Comparison of ENCODE assay signal across 9 cellular contexts in genomic region chr4:113106076-113106475, GRCh38. TPM values are rescaled to one million over a fixed set of nuclear protein-coding genes. Genes with fewer than 3 reads are reported as not detected.
DNase-seq lines count a peak whose midpoint lies in the region; ATAC-seq and TF ChIP-seq lines count a peak whose summit lies in the region.
"Had no signal": no experiment of that assay in that cellular context is flagged by ENCODE, and none has a peak within 500 bp of the region (broad histone marks: within the 10 kb centered on the region; RNA-seq: fewer than 3 reads in every experiment).

No MANE protein-coding gene starts in this region.

- no peak overlapping the region for H3K27ac ChIP-seq in thoracic aorta

- H3K4me1 ChIP-seq in thoracic aorta (ENCODE audit: control insufficient read depth in 1 of 2, low read depth in 2 of 2), result no peaks in the 10 kb centered on the region

- no peaks in the 10 kb centered on the region for H3K36me3 ChIP-seq in thoracic aorta

- no peaks in the 10 kb centered on the region for H3K27me3 ChIP-seq in thoracic aorta (replicated peaks; ENCODE audit: insufficient read depth)

- peak; percentile 22 for DNase-seq in NCI-H2107 treated with DMSO at 0.1 percent for 48 hours (lab: John Stamatoyannopoulos, UW; ENCODE audit: unreplicated experiment)
- no peak for DNase-seq in NCI-H2107 (lab: John Stamatoyannopoulos, UW)
- DNase-seq in RKO (ENCODE audit: low spot score), result peak; percentile 63
- peak; percentile 72 for DNase-seq in globus pallidus (ENCODE audit: low spot score)
- no peak for DNase-seq in thoracic aorta (ENCODE audit: low spot score)
- DNase-seq: CD4-positive, CD25-positive, alpha-beta regulatory T cell had no signal

- H3K9me3 ChIP-seq in thoracic aorta, result no peaks in the 10 kb centered on the region

- ATAC-seq in thoracic aorta (ENCODE audit: insufficient number of reproducible peaks, low FRiP score, low read depth), result no peak
- no peak for ATAC-seq in HG03520 (IDR thresholded peaks at IDR 0.05; ENCODE audit: unreplicated experiment)
- no peak for ATAC-seq in HG03565 (IDR thresholded peaks at IDR 0.05; ENCODE audit: unreplicated experiment)
- ATAC-seq in GM21825 (IDR thresholded peaks at IDR 0.05; ENCODE audit: unreplicated experiment), result no peak

- TF ChIP-seq CTCF in thoracic aorta (IDR thresholded peaks at IDR 0.05), result peak; percentile 26

- H3K4me3 ChIP-seq in thoracic aorta, result no peak overlapping the region

RNA-seq across cellular contexts. Expression of gene ANK2, which starts 56.6 kb away (rescaled TPM):
- total RNA-seq in thoracic aorta, result 10 to 100 TPM; 21.3 to 81.6 TPM
- total RNA-seq: CD4-positive, CD25-positive, alpha-beta regulatory T cell had no signal

Comparison
In these comparisons a context has a peak if more than half of its experiments do, and no peak if none do; other contexts are left out.
1. DNase-seq: peak in NCI-H2107 treated with DMSO at 0.1 percent for 48 hours (single experiment), RKO (single experiment) and globus pallidus (single experiment); none in NCI-H2107 (single experiment) and thoracic aorta (single experiment).